Comparison of ENCODE assay signal across 27 cellular contexts in genomic region chr6:150070236-150070860, GRCh38. TPM values are rescaled to one million over a fixed set of nuclear protein-coding genes. Genes with fewer than 3 reads are reported as not detected.
DNase-seq lines count a peak whose midpoint lies in the region; ATAC-seq, FAIRE-seq and TF ChIP-seq lines count a peak whose summit lies in the region.
"Had no signal": no experiment of that assay in that cellular context is flagged by ENCODE, and none has a peak within 500 bp of the region (broad histone marks: within the 10 kb centered on the region; RNA-seq: fewer than 3 reads in every experiment).

No MANE protein-coding gene starts in this region.

- peaks cover 24% of the 10 kb centered on the region for H3K4me1 Mint-ChIP-seq in activated CD4-positive, alpha-beta T cell treated with anti-CD3 and anti-CD28 coated beads, Interleukin-2, amount 10 ng/mL, durations not matched to agents 7 days and 5 days

- H3K4me1 ChIP-seq in Karpas-422 (ENCODE audit: low read length) (peaks cover 14% of the 10 kb centered on the region), neuronal stem cell (ENCODE audit: control insufficient read depth in 2 of 2, insufficient read depth in 1 of 2, low read depth in 1 of 2, low read length in 2 of 2) (peaks cover 7 to 24% of the 10 kb centered on the region in 2 donors)
- H3K4me1 ChIP-seq: pancreas had no signal

- H3K4ac ChIP-seq in neuronal stem cell (ENCODE audit: low read length) = no peak overlapping the region

- no peak overlapping the region for H3K4me3 Mint-ChIP-seq in activated CD4-positive, alpha-beta T cell treated with anti-CD3 and anti-CD28 coated beads, Interleukin-2, amount 10 ng/mL, durations not matched to agents 7 days and 5 days

- H3K36me3 ChIP-seq in Karpas-422 (ENCODE audit: insufficient read depth, low read length) (no peaks in the 10 kb centered on the region), bronchial epithelial cell (ENCODE audit: control insufficient read depth, insufficient read depth, low read length) (no peaks in the 10 kb centered on the region), neuronal stem cell (replicated peaks in 1 of 2; ENCODE audit: control insufficient read depth in 2 of 2, insufficient read depth in 2 of 2, low read length in 2 of 2) (peaks cover 0 to under 1% of the 10 kb centered on the region in 2 donors)
- H3K36me3 ChIP-seq: MG63, pancreas, right atrium auricular region, stomach, tibial artery had no signal

- no peak overlapping the region for H2AFZ ChIP-seq in Karpas-422 (ENCODE audit: low read length)
- peak overlapping the region; percentile 64 for H2AFZ ChIP-seq in neuronal stem cell (ENCODE audit: low read length)

- H3K79me2 ChIP-seq in Karpas-422 (ENCODE audit: low read length) = no peaks in the 10 kb centered on the region

- peaks cover 39% of the 10 kb centered on the region for H3K27me3 Mint-ChIP-seq in activated CD4-positive, alpha-beta T cell treated with anti-CD3 and anti-CD28 coated beads, Interleukin-2, amount 10 ng/mL, durations not matched to agents 7 days and 5 days

- POLR2A ChIA-PET in activated CD4-positive, alpha-beta T cell treated with anti-CD3 and anti-CD28 coated beads, Interleukin-2, amount 10 ng/mL, durations not matched to agents 7 days and 5 days (lab: Charles Lee) = no interaction called here

- H3K27me3 ChIP-seq in Karpas-422 (ENCODE audit: low read length) (no peaks in the 10 kb centered on the region), bronchial epithelial cell (ENCODE audit: control insufficient read depth, insufficient read depth, low read length) (no peaks in the 10 kb centered on the region), neuronal stem cell (ENCODE audit: control insufficient read depth in 3 of 3, insufficient read depth in 3 of 3, low read depth in 1 of 3, low read length in 3 of 3) (peaks cover 0 to 3% (median 2%) of the 10 kb centered on the region in 3 experiments)
- H3K27me3 ChIP-seq: MG63, pancreas, right atrium auricular region had no signal

- H3K9me3 ChIP-seq in Karpas-422 (ENCODE audit: low read length) (no peaks in the 10 kb centered on the region), neuronal stem cell (replicated peaks in 1 of 2; ENCODE audit: control insufficient read depth in 2 of 2, insufficient read depth in 1 of 2, low read depth in 1 of 2, low read length in 2 of 2) (no peaks in the 10 kb centered on the region)
- H3K9me3 ChIP-seq: MG63, pancreas, right atrium auricular region, stomach, tibial artery had no signal

- DNase-seq in activated CD4-positive, alpha-beta T cell treated with anti-CD3 and anti-CD28 coated beads, Interleukin-2, amount 10 ng/mL, durations not matched to agents 7 days and 5 days = no peak
- no peak for DNase-seq in activated CD4-positive, alpha-beta T cell treated with anti-CD3 and anti-CD28 coated beads for 4 hours
- DNase-seq in Karpas-422 = peak; percentile 31
- peak; percentile 52 for DNase-seq in bronchial epithelial cell (ENCODE audit: low read depth)
- DNase-seq in neuronal stem cell (ENCODE audit: low spot score) = no peak
- no peak for DNase-seq in effector CD8-positive, alpha-beta T cell (lab: John Stamatoyannopoulos, UW)
- DNase-seq: midbrain, NCI-H2029 treated with DMSO at 0.1 percent for 48 hours had no signal

- CTCF ChIA-PET in activated CD4-positive, alpha-beta T cell treated with anti-CD3 and anti-CD28 coated beads, Interleukin-2, amount 10 ng/mL, durations not matched to agents 7 days and 5 days (lab: Charles Lee) = interaction anchor here (0.6 to 1.5 kb wide), 12 partner anchors 10 to 1289 kb away, joined by 3 to 10 read pairs (median 4); no protein-coding TSS in a partner anchor

- H4K8ac ChIP-seq in neuronal stem cell (ENCODE audit: low read depth, low read length) = no peak overlapping the region

- H2BK12ac ChIP-seq in neuronal stem cell (ENCODE audit: low read length) = no peak overlapping the region

- no peak overlapping the region for H3K4me3 ChIP-seq in Karpas-422 (ENCODE audit: low read length)
- no peak overlapping the region for H3K4me3 ChIP-seq in bronchial epithelial cell (ENCODE audit: low read depth, low read length)
- H3K4me3 ChIP-seq in neuronal stem cell (ENCODE audit: low read length in 2 of 2) = no peak overlapping the region
- H3K4me3 ChIP-seq: K562, MG63, tibial artery had no signal

- H4K91ac ChIP-seq in neuronal stem cell (ENCODE audit: low read depth, low read length, poor library complexity) = no peak overlapping the region

- no peak for ATAC-seq in HG02642 (IDR thresholded peaks at IDR 0.05; ENCODE audit: poor library complexity, unreplicated experiment)
- ATAC-seq in GM18498 (IDR thresholded peaks at IDR 0.05; ENCODE audit: unreplicated experiment) = no peak

- H3K14ac ChIP-seq in neuronal stem cell (ENCODE audit: low read length) = no peak overlapping the region

- no peaks in the 10 kb centered on the region for H3K9me2 ChIP-seq in Karpas-422 (replicated peaks; ENCODE audit: insufficient read depth, low read length)

- no peaks in the 10 kb centered on the region for H4K20me1 ChIP-seq in Karpas-422 (ENCODE audit: insufficient read depth, low read depth, low read length)

- H3K18ac ChIP-seq in neuronal stem cell (ENCODE audit: low read length) = no peak overlapping the region

- no peak for FAIRE-seq in bronchial epithelial cell (lab: Jason Lieb, UNC)
- FAIRE-seq: pancreas had no signal

- no peak overlapping the region for H3K23ac ChIP-seq in neuronal stem cell (ENCODE audit: low read depth, low read length, poor library complexity)

- peak overlapping the region; percentile 8 for H2BK120ac ChIP-seq in neuronal stem cell (ENCODE audit: low read depth, low read length)

- no CpG with 5 or more reads among the region's 3 CpGs for WGBS in neuronal stem cell (ENCODE audit: extremely low coverage in 2 of 2, insufficient read length in 2 of 2, insufficient replicate concordance in 1 of 2), 2 donors

- H2BK15ac ChIP-seq in neuronal stem cell (ENCODE audit: low read length) = peak overlapping the region; percentile 51

- peak overlapping the region; percentile 1 for H2AK5ac ChIP-seq in neuronal stem cell (ENCODE audit: low read depth, low read length)

- H3K79me1 ChIP-seq in neuronal stem cell (ENCODE audit: low read depth, low read length) = peaks cover 2% of the 10 kb centered on the region

- no peak overlapping the region for H3K9ac ChIP-seq in Karpas-422 (ENCODE audit: low read length)
- no peak overlapping the region for H3K9ac ChIP-seq in neuronal stem cell (ENCODE audit: low read depth, low read length, poor library complexity)

- peak overlapping the region; percentile 43 for H3K27ac Mint-ChIP-seq in activated CD4-positive, alpha-beta T cell treated with anti-CD3 and anti-CD28 coated beads, Interleukin-2, amount 10 ng/mL, durations not matched to agents 7 days and 5 days
- H3K27ac Mint-ChIP-seq: activated T-helper 17 cell treated with anti-CD3 and anti-CD28 coated beads, Interleukin-2, amount 50 U/mL, for 72 hours had no signal

- no peak overlapping the region for H2BK5ac ChIP-seq in neuronal stem cell (ENCODE audit: low read length)

- H3K9me3 Mint-ChIP-seq in activated CD4-positive, alpha-beta T cell treated with anti-CD3 and anti-CD28 coated beads, Interleukin-2, amount 10 ng/mL, durations not matched to agents 7 days and 5 days = no peaks in the 10 kb centered on the region
- H3K9me3 Mint-ChIP-seq: activated CD4-positive, alpha-beta T cell treated with anti-CD3 and anti-CD28 coated beads, Interleukin-2, amount 10 ng/mL, durations not matched to agents 24 days and 14 days; activated T-helper 17 cell treated with anti-CD3 and anti-CD28 coated beads, Interleukin-2, amount 50 U/mL, for 72 hours; naive thymus-derived CD4-positive, alpha-beta T cell had no signal

- H3K27ac ChIP-seq in Karpas-422 (ENCODE audit: low read length) = no peak overlapping the region
- no peak overlapping the region for H3K27ac ChIP-seq in neuronal stem cell (replicated peaks; ENCODE audit: low read length)
- H3K27ac ChIP-seq: SK-N-MC had no signal

- H3K36me3 Mint-ChIP-seq in activated CD4-positive, alpha-beta T cell treated with anti-CD3 and anti-CD28 coated beads, Interleukin-2, amount 10 ng/mL, durations not matched to agents 7 days and 5 days (ENCODE audit: low read depth) = no peaks in the 10 kb centered on the region

- H3K4me2 ChIP-seq in Karpas-422 (ENCODE audit: low read depth, low read length, poor library complexity, severe bottlenecking) = no peak overlapping the region
- H3K4me2 ChIP-seq in neuronal stem cell (ENCODE audit: insufficient read depth, low read length, poor library complexity, severe bottlenecking) = no peak overlapping the region
- H3K4me2 ChIP-seq: smooth muscle cell had no signal

- no peak for TF ChIP-seq CTCF in bronchial epithelial cell (IDR thresholded peaks at IDR 0.05; ENCODE audit: insufficient read depth, low read length, severe bottlenecking)

RNA-seq across cellular contexts. Expression of gene ULBP3, which starts 1.4 kb away (rescaled TPM):
- total RNA-seq in activated CD4-positive, alpha-beta T cell treated with anti-CD3 and anti-CD28 coated beads, Interleukin-2, amount 10 ng/mL, durations not matched to agents 7 days and 5 days = 1 to 10 TPM; 1.0 to 1.1 TPM
- 1.7 and 3.5 TPM in 2 replicates for total RNA-seq in Karpas-422 (2014; rRNA removed; shearing (Covaris generic); ENCODE audit: low replicate concordance)
- total RNA-seq in bronchial epithelial cell = 5.6 and 11.1 TPM in 2 replicates
- polyA plus RNA-seq in neuronal stem cell (2013, experiment 1 of 2) = 7.8 TPM
- 7.7 TPM for polyA plus RNA-seq in neuronal stem cell (2013, experiment 2 of 2)
- total RNA-seq: K562 had no signal

RNA-seq across cellular contexts. Expression of gene RAET1L, which starts 45.0 kb away (rescaled TPM):
- total RNA-seq in activated CD4-positive, alpha-beta T cell treated with anti-CD3 and anti-CD28 coated beads, Interleukin-2, amount 10 ng/mL, durations not matched to agents 7 days and 5 days = not detected
- not detected in 2 replicates for total RNA-seq in Karpas-422 (2014; rRNA removed; shearing (Covaris generic); ENCODE audit: low replicate concordance)
- total RNA-seq in bronchial epithelial cell = 0.79 and 20.4 TPM in 2 replicates
- not detected for polyA plus RNA-seq in neuronal stem cell (2013, experiment 1 of 2)
- polyA plus RNA-seq in neuronal stem cell (2013, experiment 2 of 2) = not detected
- total RNA-seq: A172; activated CD4-positive, alpha-beta T cell treated with anti-CD3 and anti-CD28 coated beads, Interleukin-2, amount 10 ng/mL, durations not matched to agents 24 days and 14 days; activated T-helper 17 cell treated with anti-CD3 and anti-CD28 coated beads, Interleukin-2, amount 50 U/mL, for 72 hours; endothelial cell of umbilical vein; glomerular endothelial cell; HT1080; K562; liver; naive thymus-derived CD4-positive, alpha-beta T cell; right atrium auricular region; RPMI7951; stomach had no signal
- polyA plus RNA-seq: endothelial cell of umbilical vein; K562; liver; naive thymus-derived CD4-positive, alpha-beta T cell; pancreas had no signal

Comparison
In these comparisons a context has a peak if more than half of its experiments do, and no peak if none do; other contexts are left out.
1. DNase-seq: peak in Karpas-422 (single experiment) and bronchial epithelial cell (single experiment); none in activated CD4-positive, alpha-beta T cell treated with anti-CD3 and anti-CD28 coated beads, Interleukin-2, amount 10 ng/mL, durations not matched to agents 7 days and 5 days (single experiment), activated CD4-positive, alpha-beta T cell treated with anti-CD3 and anti-CD28 coated beads for 4 hours (0 of 2), neuronal stem cell (single experiment) and effector CD8-positive, alpha-beta T cell (single experiment).